Comparison of ENCODE assay signal across 13 cellular contexts in genomic region chr9:96169901-96170300, GRCh38.
DNase-seq lines count a peak whose midpoint lies in the region; ATAC-seq, FAIRE-seq and TF ChIP-seq lines count a peak whose summit lies in the region.
"Had no signal": no experiment of that assay in that cellular context is flagged by ENCODE, and none has a peak within 500 bp of the region (broad histone marks: within the 10 kb centered on the region; RNA-seq: fewer than 3 reads in every experiment).

No MANE protein-coding gene starts in this region.

- no peak overlapping the region for H3K18ac ChIP-seq in H1 (ENCODE audit: extremely low read depth, low read length)
- no peak overlapping the region for H3K18ac ChIP-seq in H9 (ENCODE audit: insufficient read length, low read depth, low read length)

- H3K79me1 ChIP-seq in H1 (ENCODE audit: low read depth, low read length) (no peaks in the 10 kb centered on the region), H9 (ENCODE audit: insufficient read depth, low read depth, low read length, poor library complexity, severe bottlenecking) (no peaks in the 10 kb centered on the region)

- H3K23ac ChIP-seq in H1 (ENCODE audit: insufficient read length) (no peak overlapping the region), H9 (ENCODE audit: insufficient read length, low read depth, low read length) (no peak overlapping the region)

- peak overlapping the region in 1 of 2 experiments; percentile 5; a peak in 1 of 5 replicates for H3K4me3 Mint-ChIP-seq in H9
- H3K4me3 Mint-ChIP-seq: activated CD8-positive, alpha-beta T cell treated with anti-CD3 and anti-CD28 coated beads, Interleukin-2, amount 10 ng/mL, durations not matched to agents 7 days and 5 days had no signal

- H2BK20ac ChIP-seq in H1 (ENCODE audit: low read length): no peak overlapping the region
- H2BK20ac ChIP-seq in H9 (ENCODE audit: low read depth, low read length, poor library complexity, severe bottlenecking): no peak overlapping the region

- H3K4me3 ChIP-seq in HUES6 (ENCODE audit: low read depth, low read length) (peak overlapping the region; percentile 22; the same call in 1 of the 2 replicates), H1 (ENCODE audit: extremely low read depth in 1 of 4, insufficient read depth in 2 of 4, low read depth in 3 of 4, low read length in 4 of 4) (peak overlapping the region in 1 of 4 experiments; percentile 28; a peak in 1 of 8 replicates), muscle layer of duodenum (ENCODE audit: low read depth in 1 of 2, low read length in 2 of 2) (no peak overlapping the region), tibial nerve (no peak overlapping the region)
- H3K4me3 ChIP-seq: PC-9 had no signal

- H3K4ac ChIP-seq in H1 (replicated peaks; ENCODE audit: insufficient read length, low read depth, low read length) (no peak overlapping the region), H9 (ENCODE audit: low read depth, low read length) (no peak overlapping the region)

- peaks cover 11% of the 10 kb centered on the region for H3K27me3 Mint-ChIP-seq in H9 (ENCODE audit: low read depth)

- H3K56ac ChIP-seq in H1 (replicated peaks; ENCODE audit: insufficient read length, low read depth, low read length): no peak overlapping the region
- H3K56ac ChIP-seq in H9 (ENCODE audit: insufficient read length, low read depth, low read length): no peak overlapping the region

- POLR2A ChIA-PET in H1 (lab: Charles Lee; ENCODE audit: partially characterized antibody): interaction anchor here (0.6 to 1.4 kb wide), 2 partner anchors 44 to 1186 kb away, joined by 3 read pairs; no protein-coding TSS in a partner anchor

- TF ChIP-seq CTCF in H1 (IDR thresholded peaks at IDR 0.05; ENCODE audit: control extremely low read depth in 1 of 3, insufficient read depth in 1 of 3, low read depth in 1 of 3, low read length in 3 of 3): no peak
- no peak for TF ChIP-seq CTCF in tibial nerve (IDR thresholded peaks at IDR 0.05)
- TF ChIP-seq CTCF in H9 (conservative IDR thresholded peaks at IDR 0.05): no peak

- 78% methylated on average over 6 of the region's 6 CpGs; no CpG with 5 or more reads in 1 of the 2 experiments for WGBS in H1 (ENCODE audit: extremely low coverage in 1 of 2, insufficient coverage in 1 of 2, insufficient read length in 1 of 2, insufficient replicate concordance in 2 of 2, low coverage in 1 of 2, low lambda C conversion rate in 2 of 2, missing lambda C conversion rate in 1 of 2), 2 experiments
- 51 to 55% methylated on average over 6 of the region's 6 CpGs for WGBS in tibial nerve, 2 donors
- no CpG with 5 or more reads among the region's 6 CpGs for WGBS in H9 (ENCODE audit: extremely low coverage, insufficient read length, low lambda C conversion rate)

- H3K9me3 ChIP-seq in HUES6 (ENCODE audit: control insufficient read depth, insufficient read depth, low read depth, low read length) (no peaks in the 10 kb centered on the region), H1 (ENCODE audit: insufficient read depth in 2 of 2, low read depth in 1 of 2, low read length in 1 of 2) (no peaks in the 10 kb centered on the region), muscle layer of duodenum (ENCODE audit: control insufficient read depth in 1 of 2, low read length in 2 of 2) (no peaks in the 10 kb centered on the region), tibial nerve (no peaks in the 10 kb centered on the region), H9 (ENCODE audit: control insufficient read depth, low read depth, low read length) (no peaks in the 10 kb centered on the region)

- H4K8ac ChIP-seq in H1 (ENCODE audit: extremely low read depth, insufficient read depth, low read length) (no peak overlapping the region), H9 (replicated peaks; ENCODE audit: insufficient read length, low read depth, low read length) (no peak overlapping the region)

- no peak for TF ChIP-seq RAD21 in H1 (IDR thresholded peaks at IDR 0.05 in 1 of 2, conservative IDR thresholded peaks at IDR 0.05 in 1 of 2; ENCODE audit: low read depth in 2 of 2, low read length in 2 of 2)

- TF ChIP-seq EP300 in H1 (IDR thresholded peaks at IDR 0.05; ENCODE audit: borderline replicate concordance in 1 of 2, low read depth in 2 of 2, low read length in 2 of 2) (no peak), tibial nerve (IDR thresholded peaks at IDR 0.05) (no peak)

- H3K4me1 Mint-ChIP-seq in H9: peaks cover 14 to 19% of the 10 kb centered on the region in 2 experiments; a peak in 3 of 4 replicates

- H4K91ac ChIP-seq in H1 (replicated peaks; ENCODE audit: insufficient read length, low read length) (no peak overlapping the region), H9 (ENCODE audit: insufficient read length, low read depth, low read length) (no peak overlapping the region)

- H2BK12ac ChIP-seq in H1 (ENCODE audit: low read depth, low read length) (no peak overlapping the region; the same call in 1 of the 2 replicates), H9 (ENCODE audit: insufficient read length, low read depth, low read length) (no peak overlapping the region)

- no peak overlapping the region for H2BK120ac ChIP-seq in H1 (replicated peaks; ENCODE audit: low read depth, low read length)
- H2BK120ac ChIP-seq in H9 (ENCODE audit: low read depth, low read length, poor library complexity, severe bottlenecking): no peak overlapping the region

- no peak overlapping the region for H3T11ph ChIP-seq in H9 (ENCODE audit: low read length)

- no peaks in the 10 kb centered on the region for H3K23me2 ChIP-seq in H1 (ENCODE audit: low read depth, low read length)
- no peaks in the 10 kb centered on the region for H3K23me2 ChIP-seq in H9 (ENCODE audit: insufficient read length, low read depth, low read length, poor library complexity, severe bottlenecking)

- DNase-seq in H1 (ENCODE audit: low read depth in 1 of 2, low spot score in 2 of 2) (no peak), tibial nerve (ENCODE audit: low spot score in 2 of 2) (no peak), RPMI8226 (no peak), NCI-H1417 treated with DMSO at 0.1 percent for 48 hours (lab: John Stamatoyannopoulos, UW) (no peak), H9 (no peak)
- DNase-seq: activated CD8-positive, alpha-beta T cell treated with anti-CD3 and anti-CD28 coated beads, Interleukin-2, amount 10 ng/mL, durations not matched to agents 7 days and 5 days; NCI-H2081 treated with DMSO at 0.1 percent for 48 hours; NCI-H526; stimulated activated naive CD4-positive, alpha-beta T cell treated with Interleukin-2 at 50 U/mL for 16 hours had no signal

- 0 out of 2 replicates have a peak overlapping the region, but pooled peaks have one; percentile 83 for H2AFZ ChIP-seq in H1 (ENCODE audit: low read length)
- no peak overlapping the region for H2AFZ ChIP-seq in H9 (ENCODE audit: low read length)
- H2AFZ ChIP-seq: PC-9 had no signal

- H3K36me3 Mint-ChIP-seq in H9 (ENCODE audit: insufficient read depth in 1 of 3, low read depth in 3 of 3): no peaks in the 10 kb centered on the region

- H3K36me3 ChIP-seq in HUES6 (ENCODE audit: control insufficient read depth, insufficient read depth, low read length): no peaks in the 10 kb centered on the region
- no peaks in the 10 kb centered on the region for H3K36me3 ChIP-seq in H1 (ENCODE audit: control insufficient read depth in 2 of 4, insufficient read depth in 4 of 4, low read length in 3 of 4)
- H3K36me3 ChIP-seq in muscle layer of duodenum (ENCODE audit: control insufficient read depth in 1 of 2, insufficient read depth in 2 of 2, low read length in 2 of 2): no peaks in the 10 kb centered on the region
- no peaks in the 10 kb centered on the region for H3K36me3 ChIP-seq in tibial nerve

- H3K27me3 ChIP-seq in HUES6 (ENCODE audit: control insufficient read depth, insufficient read depth, low read length) (0 out of 2 replicates have a peak, but pooled peaks cover 2% of the 10 kb centered on the region), H1 (replicated peaks in 1 of 4; ENCODE audit: control insufficient read depth in 3 of 4, extremely low read depth in 1 of 4, insufficient read depth in 3 of 4, low read length in 3 of 4) (no peaks in the 10 kb centered on the region), muscle layer of duodenum (ENCODE audit: low read depth, low read length) (no peaks in the 10 kb centered on the region), tibial nerve (no peaks in the 10 kb centered on the region), H9 (ENCODE audit: insufficient read depth, low read length) (no peaks in the 10 kb centered on the region)

- H4K20me1 ChIP-seq in H1 (replicated peaks in 1 of 2; ENCODE audit: control insufficient read depth in 1 of 2, insufficient read depth in 2 of 2, low read length in 2 of 2) (no peaks in the 10 kb centered on the region), H9 (ENCODE audit: control insufficient read depth, insufficient read depth, insufficient read length) (no peaks in the 10 kb centered on the region)

- no peak for ATAC-seq in HG02610 (IDR thresholded peaks at IDR 0.05; ENCODE audit: unreplicated experiment)
- ATAC-seq: activated CD8-positive, alpha-beta T cell treated with anti-CD3 and anti-CD28 coated beads, Interleukin-2, amount 10 ng/mL, durations not matched to agents 7 days and 5 days had no signal

- TF ChIP-seq POLR2A in H1 (IDR thresholded peaks at IDR 0.05; ENCODE audit: control extremely low read depth in 1 of 2, low read depth in 2 of 2, low read length in 2 of 2): no peak
- TF ChIP-seq POLR2A in tibial nerve (IDR thresholded peaks at IDR 0.05): no peak

- CTCF ChIA-PET in H1 (lab: Charles Lee; ENCODE audit: partially characterized antibody): interaction anchor here (1.3 kb wide), 1 partner anchor 48 kb away, joined by 4 read pairs; no protein-coding TSS in a partner anchor

- no peaks in the 10 kb centered on the region for H3K9me3 Mint-ChIP-seq in H9

- H3K27ac Mint-ChIP-seq in H9: peak overlapping the region in 1 of 3 experiments; percentile 51; a peak in 1 of 7 replicates
- H3K27ac Mint-ChIP-seq: activated CD8-positive, alpha-beta T cell treated with anti-CD3 and anti-CD28 coated beads, Interleukin-2, amount 10 ng/mL, durations not matched to agents 7 days and 5 days had no signal

- peaks cover 23% of the 10 kb centered on the region for H3K4me1 ChIP-seq in HUES6 (ENCODE audit: control insufficient read depth, insufficient read depth, low read length)
- H3K4me1 ChIP-seq in H1 (replicated peaks in 1 of 4; ENCODE audit: control insufficient read depth in 3 of 4, insufficient read depth in 4 of 4, low read length in 3 of 4): peaks cover 0 to 12% (median 9%) of the 10 kb centered on the region in 4 experiments; a peak in 4 of 7 replicates
- H3K4me1 ChIP-seq in muscle layer of duodenum (ENCODE audit: control insufficient read depth in 1 of 2, insufficient read depth in 2 of 2, low read length in 2 of 2): peaks cover 0 to 3% of the 10 kb centered on the region in 2 donors
- H3K4me1 ChIP-seq in tibial nerve: peaks cover 0 to 28% (median 4%) of the 10 kb centered on the region in 4 donors
- H3K4me1 ChIP-seq in H9 (ENCODE audit: insufficient read depth, low read length): no peaks in the 10 kb centered on the region; the same call in none of the 2 replicates

- H3K79me2 ChIP-seq in H1 (ENCODE audit: control insufficient read depth in 1 of 2, insufficient read depth in 2 of 2, low read length in 2 of 2) (no peaks in the 10 kb centered on the region), H9 (ENCODE audit: insufficient read depth, low read length) (no peaks in the 10 kb centered on the region)

- peak overlapping the region; percentile 2 to 29; a peak in 1 of 4 replicates for H3K4me2 ChIP-seq in H1 (ENCODE audit: insufficient read depth in 1 of 2, low read depth in 2 of 2, low read length in 2 of 2)
- no peak overlapping the region for H3K4me2 ChIP-seq in H9 (ENCODE audit: insufficient read depth, insufficient read length, low read length)
- H3K4me2 ChIP-seq: PC-9 had no signal

- H3K27ac ChIP-seq in HUES6 (ENCODE audit: low read depth, low read length): peak overlapping the region; percentile 76; the same call in 1 of the 2 replicates
- no peak overlapping the region for H3K27ac ChIP-seq in H1 (ENCODE audit: low read depth, low read length)
- peak overlapping the region; percentile 7 for H3K27ac ChIP-seq in muscle layer of duodenum (ENCODE audit: low read length)
- peak overlapping the region in 3 of 4 donors; percentile 55 to 83 (median 77) for H3K27ac ChIP-seq in tibial nerve
- H3K27ac ChIP-seq in H9 (ENCODE audit: insufficient read length, low read depth, low read length): no peak overlapping the region
- H3K27ac ChIP-seq: PC-9 had no signal

- H3K14ac ChIP-seq in H1 (ENCODE audit: insufficient read length) (no peak overlapping the region), H9 (ENCODE audit: insufficient read depth, low read length) (no peak overlapping the region)

- FAIRE-seq in H1 (lab: Jason Lieb, UNC): no peak

- no peak overlapping the region for H4K5ac ChIP-seq in H1 (ENCODE audit: insufficient read length, low read depth, low read length)
- no peak overlapping the region for H4K5ac ChIP-seq in H9 (ENCODE audit: insufficient read length, low read depth, low read length)

- no peak overlapping the region for H2AK5ac ChIP-seq in H1 (ENCODE audit: low read depth, low read length)
- no peak overlapping the region for H2AK5ac ChIP-seq in H9 (ENCODE audit: insufficient read length, low read length)

- H2BK15ac ChIP-seq in H1 (ENCODE audit: low read length): no peak overlapping the region
- no peak overlapping the region for H2BK15ac ChIP-seq in H9 (ENCODE audit: low read depth, low read length)

- peak overlapping the region; percentile 45 for H3K9ac ChIP-seq in HUES6 (ENCODE audit: low read length)
- H3K9ac ChIP-seq in H1 (replicated peaks in 1 of 4; ENCODE audit: extremely low read depth in 1 of 4, low read depth in 3 of 4, low read length in 3 of 4): no peak overlapping the region
- H3K9ac ChIP-seq in H9 (ENCODE audit: extremely low read depth, insufficient read length, low read length): no peak overlapping the region

- no peak overlapping the region; the same call in 1 of the 2 replicates for H2BK5ac ChIP-seq in H1 (ENCODE audit: low read depth, low read length)
- H2BK5ac ChIP-seq in H9 (ENCODE audit: insufficient read length, low read length): no peak overlapping the region

Comparison
In these comparisons a context has a peak if more than half of its experiments do, and no peak if none do; other contexts are left out.
1. H3K27ac ChIP-seq: peak in HUES6 (single experiment), muscle layer of duodenum (single experiment) and tibial nerve (3 of 4); none in H1 (single experiment) and H9 (single experiment).